Comparison of ENCODE assay signal across 29 cellular contexts in genomic region chr10:37067576-37067975, GRCh38. TPM values are rescaled to one million over a fixed set of nuclear protein-coding genes. Genes with fewer than 3 reads are reported as not detected.
"Had no signal": no experiment of that assay in that cellular context is flagged by ENCODE, and none has a peak within 500 bp of the region (broad histone marks: within the 10 kb centered on the region; RNA-seq: fewer than 3 reads in every experiment).

No MANE protein-coding gene starts in this region.

- DNase-seq: activated CD4-positive, alpha-beta memory T cell treated with anti-CD3 and anti-CD28 coated beads for 36 hours; activated CD4-positive, alpha-beta T cell treated with anti-CD3 and anti-CD28 coated beads, Interleukin-2, amount 10 ng/mL, durations not matched to agents 24 days and 14 days; activated CD4-positive, CD25-positive, alpha-beta regulatory T cell treated with anti-CD3 and anti-CD28 coated beads, Interleukin-2, amount 50 U/mL, for 72 hours; activated CD8-positive, alpha-beta memory T cell treated with anti-CD3 and anti-CD28 coated beads, Interleukin-2, amount 50 U/mL, for 4 hours; activated gamma-delta T cell treated with Interleukin-2 at 50 U/mL for 16 hours; activated naive CD4-positive, alpha-beta T cell treated with anti-CD3 and anti-CD28 coated beads, Interleukin-2, amount 50 U/mL, for 16 hours; activated T-cell treated with anti-CD3 and anti-CD28 coated beads, Interleukin-2, amount 50 U/mL, for 1 hour; amniotic stem cell; caudate nucleus; esophagus squamous epithelium; glutamatergic neuron; islet precursor cell; left ventricle myocardium superior; mammary epithelial cell; naive B cell; nephron progenitor cell; right lobe of liver; stimulated activated CD4-positive, alpha-beta T cell treated with anti-CD3 and anti-CD28 coated beads, Interleukin-12 subunit alpha, Interleukin-12 subunit beta, amount 100 ng/mL, for 4 hours; stimulated activated CD4-positive, alpha-beta T cell treated with anti-CD3 and anti-CD28 coated beads, Interleukin-4, amount 100 ng/mL, for 24 hours had no signal

RNA-seq across cellular contexts. Expression of gene ANKRD30A, which starts 57.8 kb away (rescaled TPM):
- total RNA-seq: activated CD4-positive, alpha-beta memory T cell treated with anti-CD3 and anti-CD28 coated beads for 36 hours; activated CD4-positive, alpha-beta T cell treated with anti-CD3 and anti-CD28 coated beads, Interleukin-2, amount 10 ng/mL, durations not matched to agents 24 days and 14 days; activated CD8-positive, alpha-beta memory T cell treated with anti-CD3 and anti-CD28 coated beads for 36 hours; activated T-helper 17 cell treated with anti-CD3 and anti-CD28 coated beads, Interleukin-2, amount 50 U/mL, for 72 hours; astrocyte; esophagus squamous epithelium; frontal cortex; hepatocyte; left ventricle myocardium superior; mammary epithelial cell; osteocyte; posterior vena cava; right lobe of liver; skeletal muscle tissue; T-helper 1 cell treated with Interleukin-12 subunit alpha and Interleukin-12 subunit beta and Interleukin-4 antibody, amounts not matched to agents 30 ng/mL and 1 ng/mL, for 36 hours; vagina had no signal
- polyA plus RNA-seq: hepatocyte, mammary epithelial cell had no signal
